Comparison of ENCODE assay signal across 20 cellular contexts in the genomic region with DNA sequence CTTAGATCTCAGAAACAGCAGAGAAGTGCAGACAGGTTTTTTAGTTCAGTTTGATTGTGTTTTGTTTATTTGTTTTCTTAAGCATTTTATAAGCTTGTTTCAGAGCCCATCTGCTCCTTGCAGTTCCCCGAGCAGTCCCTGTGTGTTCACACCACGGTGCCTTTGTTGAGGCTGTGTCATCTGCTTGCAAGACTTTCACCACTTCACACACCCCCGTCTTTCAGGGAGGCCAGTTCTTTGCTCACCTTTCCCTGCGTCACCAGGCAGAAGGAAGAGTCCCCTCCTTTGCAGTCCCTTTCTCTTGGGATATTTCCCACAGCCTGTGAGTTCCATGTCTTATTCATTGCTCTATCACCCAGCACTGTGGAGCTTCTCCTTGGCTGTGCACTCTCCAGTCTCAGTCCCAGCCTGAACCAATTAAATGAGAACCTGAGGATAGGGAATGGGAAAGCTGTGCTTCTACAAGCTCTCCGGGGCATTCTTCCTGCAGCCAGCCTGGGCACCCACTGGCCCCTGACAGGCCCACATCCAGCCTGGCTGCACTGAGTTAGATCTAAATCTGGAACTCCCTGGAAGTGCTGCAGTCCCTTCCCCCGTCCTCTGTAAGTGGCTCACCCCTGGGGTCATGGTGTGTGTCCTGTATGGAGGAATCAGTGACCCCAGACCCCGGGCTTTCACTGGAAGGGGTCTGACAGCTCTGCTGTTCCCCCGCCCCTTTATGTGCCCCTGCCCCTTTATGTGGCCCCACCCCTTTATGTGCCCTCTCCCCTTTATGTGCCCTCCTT. TPM values are rescaled to one million over a fixed set of nuclear protein-coding genes. Genes with fewer than 3 reads are reported as not detected.
DNase-seq lines count a peak whose midpoint lies in the region; ATAC-seq and TF ChIP-seq lines count a peak whose summit lies in the region.
"Had no signal": no experiment of that assay in that cellular context is flagged by ENCODE, and none has a peak within 500 bp of the region (broad histone marks: within the 10 kb centered on the region; RNA-seq: fewer than 3 reads in every experiment).

No MANE protein-coding gene starts in this region.

- no peaks in the 10 kb centered on the region for H3K9me3 Mint-ChIP-seq in activated CD8-positive, alpha-beta memory T cell treated with anti-CD3 and anti-CD28 coated beads, Interleukin-2, amount 10 ng/mL, durations not matched to agents 7 days and 5 days (ENCODE audit: low read depth)
- no peaks in the 10 kb centered on the region for H3K9me3 Mint-ChIP-seq in activated CD8-positive, alpha-beta T cell treated with anti-CD3 and anti-CD28 coated beads for 36 hours
- H3K9me3 Mint-ChIP-seq in glutamatergic neuron (ENCODE audit: unreplicated experiment), result peaks cover 7% of the 10 kb centered on the region
- H3K9me3 Mint-ChIP-seq in WTC11, result no peaks in the 10 kb centered on the region
- H3K9me3 Mint-ChIP-seq: activated T-helper 1 cell treated with anti-CD3 and anti-CD28 coated beads, Interleukin-12 subunit alpha, Interleukin-12 subunit beta, Interleukin-2, Interleukin-4 antibody, amounts not matched to agents 30 ng/mL and 10 ng/mL and 1 ng/mL, durations not matched to agents 14 hours and 24 hours and 36 hours; mesothelial cell of epicardium; stimulated activated naive CD8-positive, alpha-beta T cell treated with anti-CD3 and anti-CD28 coated beads, Interleukin-15, Interleukin-2, amounts not matched to agents 100 ng/mL and 50 ng/mL, for 24 hours had no signal

- H3K4me3 ChIP-seq in sigmoid colon, result no peak overlapping the region
- H3K4me3 ChIP-seq: A549, upper lobe of right lung had no signal

- TF ChIP-seq CTCF in activated CD8-positive, alpha-beta T cell treated with anti-CD3 and anti-CD28 coated beads for 36 hours (IDR thresholded peaks at IDR 0.05), result no peak
- TF ChIP-seq CTCF in glutamatergic neuron (IDR thresholded peaks at IDR 0.05; ENCODE audit: partially characterized antibody, unreplicated experiment), result no peak
- no peak for TF ChIP-seq CTCF in sigmoid colon (IDR thresholded peaks at IDR 0.05)
- TF ChIP-seq CTCF in WTC11 (IDR thresholded peaks at IDR 0.05), result no peak

- CTCF ChIA-PET in activated CD8-positive, alpha-beta memory T cell treated with anti-CD3 and anti-CD28 coated beads, Interleukin-2, amount 10 ng/mL, durations not matched to agents 7 days and 5 days (lab: Charles Lee), result interaction anchor here (1.3 to 1.9 kb wide), 3 partner anchors 54 to 159 kb away, joined by 3 to 15 read pairs (median 7); no protein-coding TSS in a partner anchor
- CTCF ChIA-PET in activated CD8-positive, alpha-beta T cell treated with anti-CD3 and anti-CD28 coated beads for 36 hours (lab: Charles Lee), result interaction anchor here (0.7 to 1.7 kb wide), 3 partner anchors 14 to 96 kb away, joined by 3 to 8 read pairs (median 5); no protein-coding TSS in a partner anchor
- CTCF ChIA-PET in WTC11 (lab: Charles Lee), result interaction anchor here (0.6 to 1.1 kb wide), 5 partner anchors 21 to 150 kb away, joined by 3 to 5 read pairs (median 3); no protein-coding TSS in a partner anchor

- H3K36me3 ChIP-seq in sigmoid colon, result no peaks in the 10 kb centered on the region
- H3K36me3 ChIP-seq: brain microvascular endothelial cell, upper lobe of right lung had no signal

- H3K9me3 ChIP-seq in sigmoid colon, result no peaks in the 10 kb centered on the region
- H3K9me3 ChIP-seq: A549, upper lobe of right lung had no signal

- no peak for TF ChIP-seq POLR2A in sigmoid colon (IDR thresholded peaks at IDR 0.05)

- ATAC-seq in activated CD8-positive, alpha-beta memory T cell treated with anti-CD3 and anti-CD28 coated beads, Interleukin-2, amount 10 ng/mL, durations not matched to agents 7 days and 5 days, result no peak
- ATAC-seq in activated CD8-positive, alpha-beta T cell treated with anti-CD3 and anti-CD28 coated beads for 36 hours, result peak; percentile 47
- ATAC-seq in GM18907 (IDR thresholded peaks at IDR 0.05; ENCODE audit: unreplicated experiment), result no peak
- ATAC-seq in WTC11, result no peak
- ATAC-seq: A549, upper lobe of right lung had no signal

- H3K27ac Mint-ChIP-seq in activated CD8-positive, alpha-beta memory T cell treated with anti-CD3 and anti-CD28 coated beads, Interleukin-2, amount 10 ng/mL, durations not matched to agents 7 days and 5 days, result peak overlapping the region; percentile 21
- no peak overlapping the region for H3K27ac Mint-ChIP-seq in activated CD8-positive, alpha-beta T cell treated with anti-CD3 and anti-CD28 coated beads for 36 hours
- H3K27ac Mint-ChIP-seq in glutamatergic neuron (ENCODE audit: unreplicated experiment), result peak overlapping the region; percentile 46
- no peak overlapping the region for H3K27ac Mint-ChIP-seq in WTC11
- H3K27ac Mint-ChIP-seq: activated naive CD8-positive, alpha-beta T cell; activated T-helper 1 cell treated with anti-CD3 and anti-CD28 coated beads, Interleukin-12 subunit alpha, Interleukin-12 subunit beta, Interleukin-2, Interleukin-4 antibody, amounts not matched to agents 30 ng/mL and 10 ng/mL and 1 ng/mL, durations not matched to agents 14 hours and 24 hours and 36 hours; mesothelial cell of epicardium; stimulated activated naive CD8-positive, alpha-beta T cell treated with anti-CD3 and anti-CD28 coated beads, Interleukin-15, Interleukin-2, amounts not matched to agents 100 ng/mL and 50 ng/mL, for 24 hours had no signal

- H3K4me1 ChIP-seq in sigmoid colon, result peaks cover 0 to 54% (median 32%) of the 10 kb centered on the region in 4 donors

- WGBS in sigmoid colon, 2 donors, result 70 to 80% methylated on average over 8 of the region's 8 CpGs

- H3K27ac ChIP-seq in substantia nigra (ENCODE audit: low read depth, low read length, poor library complexity, severe bottlenecking) (peak overlapping the region; percentile 81), sigmoid colon (no peak overlapping the region)
- H3K27ac ChIP-seq: A549, brain microvascular endothelial cell, upper lobe of right lung had no signal

- peaks cover 21% of the 10 kb centered on the region for H3K36me3 Mint-ChIP-seq in activated CD8-positive, alpha-beta memory T cell treated with anti-CD3 and anti-CD28 coated beads, Interleukin-2, amount 10 ng/mL, durations not matched to agents 7 days and 5 days
- peaks cover 1% of the 10 kb centered on the region for H3K36me3 Mint-ChIP-seq in activated CD8-positive, alpha-beta T cell treated with anti-CD3 and anti-CD28 coated beads for 36 hours (ENCODE audit: low read depth)
- H3K36me3 Mint-ChIP-seq in glutamatergic neuron (ENCODE audit: unreplicated experiment), result peaks cover 5% of the 10 kb centered on the region
- no peaks in the 10 kb centered on the region for H3K36me3 Mint-ChIP-seq in WTC11

- no peaks in the 10 kb centered on the region for H3K27me3 Mint-ChIP-seq in activated CD8-positive, alpha-beta memory T cell treated with anti-CD3 and anti-CD28 coated beads, Interleukin-2, amount 10 ng/mL, durations not matched to agents 7 days and 5 days
- H3K27me3 Mint-ChIP-seq in activated CD8-positive, alpha-beta T cell treated with anti-CD3 and anti-CD28 coated beads for 36 hours, result no peaks in the 10 kb centered on the region
- H3K27me3 Mint-ChIP-seq in glutamatergic neuron (ENCODE audit: unreplicated experiment), result no peaks in the 10 kb centered on the region
- peaks cover 9% of the 10 kb centered on the region for H3K27me3 Mint-ChIP-seq in WTC11 (ENCODE audit: low read depth)
- H3K27me3 Mint-ChIP-seq: activated naive CD8-positive, alpha-beta T cell; stimulated activated naive CD8-positive, alpha-beta T cell treated with anti-CD3 and anti-CD28 coated beads, Interleukin-15, Interleukin-2, amounts not matched to agents 100 ng/mL and 50 ng/mL, for 24 hours had no signal

- H3K27me3 ChIP-seq in sigmoid colon, result no peaks in the 10 kb centered on the region
- H3K27me3 ChIP-seq: brain microvascular endothelial cell, upper lobe of right lung had no signal

- no peak for TF ChIP-seq EP300 in sigmoid colon (IDR thresholded peaks at IDR 0.05)

- intact Hi-C loops in activated CD8-positive, alpha-beta T cell treated with anti-CD3 and anti-CD28 coated beads for 36 hours (cut with micrococcal nuclease), result no loop called here
- intact Hi-C loops in sigmoid colon (cut with DNase I), result no loop called here

- H3K4me1 Mint-ChIP-seq in activated CD8-positive, alpha-beta memory T cell treated with anti-CD3 and anti-CD28 coated beads, Interleukin-2, amount 10 ng/mL, durations not matched to agents 7 days and 5 days, result peaks cover 62% of the 10 kb centered on the region
- peaks cover 45% of the 10 kb centered on the region for H3K4me1 Mint-ChIP-seq in activated CD8-positive, alpha-beta T cell treated with anti-CD3 and anti-CD28 coated beads for 36 hours (ENCODE audit: low read depth)
- H3K4me1 Mint-ChIP-seq in glutamatergic neuron (ENCODE audit: low read depth, unreplicated experiment) (peaks cover 46% of the 10 kb centered on the region), WTC11 (peaks cover 17% of the 10 kb centered on the region)

- H3K4me3 Mint-ChIP-seq in activated CD8-positive, alpha-beta memory T cell treated with anti-CD3 and anti-CD28 coated beads, Interleukin-2, amount 10 ng/mL, durations not matched to agents 7 days and 5 days, result no peak overlapping the region
- H3K4me3 Mint-ChIP-seq in activated CD8-positive, alpha-beta T cell treated with anti-CD3 and anti-CD28 coated beads for 36 hours, result no peak overlapping the region
- no peak overlapping the region for H3K4me3 Mint-ChIP-seq in glutamatergic neuron (ENCODE audit: unreplicated experiment)
- no peak overlapping the region for H3K4me3 Mint-ChIP-seq in WTC11
- H3K4me3 Mint-ChIP-seq: activated naive CD8-positive, alpha-beta T cell; activated T-helper 1 cell treated with anti-CD3 and anti-CD28 coated beads, Interleukin-12 subunit alpha, Interleukin-12 subunit beta, Interleukin-2, Interleukin-4 antibody, amounts not matched to agents 30 ng/mL and 10 ng/mL and 1 ng/mL, durations not matched to agents 14 hours and 24 hours and 36 hours; mesothelial cell of epicardium; stimulated activated naive CD8-positive, alpha-beta T cell treated with anti-CD3 and anti-CD28 coated beads, Interleukin-15, Interleukin-2, amounts not matched to agents 100 ng/mL and 50 ng/mL, for 24 hours had no signal

- no peak for DNase-seq in activated CD8-positive, alpha-beta memory T cell treated with anti-CD3 and anti-CD28 coated beads, Interleukin-2, amount 10 ng/mL, durations not matched to agents 7 days and 5 days
- no peak for DNase-seq in activated CD8-positive, alpha-beta memory T cell treated with anti-CD3 and anti-CD28 coated beads, Interleukin-2, amount 50 U/mL, for 48 hours
- peak; percentile 55 for DNase-seq in activated CD8-positive, alpha-beta T cell treated with anti-CD3 and anti-CD28 coated beads for 36 hours
- DNase-seq in glutamatergic neuron (no peak), substantia nigra (lab: John Stamatoyannopoulos, UW) (peak in 1 of 49 donors; percentile 30), sigmoid colon (no peak), WTC11 (ENCODE audit: low spot score) (no peak)
- DNase-seq: brain microvascular endothelial cell, H7, NCI-H146, NCI-H2171 treated with DMSO at 0.1 percent for 48 hours, NCI-H748 treated with DMSO at 0.1 percent for 48 hours, SIG-M5, upper lobe of right lung had no signal

- POLR2A ChIA-PET in activated CD8-positive, alpha-beta T cell treated with anti-CD3 and anti-CD28 coated beads for 36 hours (lab: Charles Lee), result no interaction called here
- POLR2A ChIA-PET in WTC11 (lab: Charles Lee), result no interaction called here

RNA-seq across cellular contexts. Expression of gene MVB12B, which starts 5.5 kb away (rescaled TPM):
- 10 to 100 TPM; 39.2 to 57.0 TPM for total RNA-seq in activated CD8-positive, alpha-beta memory T cell treated with anti-CD3 and anti-CD28 coated beads, Interleukin-2, amount 10 ng/mL, durations not matched to agents 7 days and 5 days
- 1 to 10 TPM; 6.4 to 6.6 TPM for total RNA-seq in activated CD8-positive, alpha-beta T cell treated with anti-CD3 and anti-CD28 coated beads for 36 hours
- total RNA-seq in glutamatergic neuron (ENCODE audit: unreplicated experiment) (41.1 TPM), sigmoid colon (10 to 100 TPM; 12.2 to 14.4 (median 13.3) TPM), WTC11 (2021) (4.9 to 5.7 TPM (median 5.5 TPM) in 3 replicates)
- 1 to 10 TPM; 5.1 to 8.9 (median 6.0) TPM for polyA plus RNA-seq in sigmoid colon

Comparison
In these comparisons a context has a peak if more than half of its experiments do, and no peak if none do; other contexts are left out.
1. H3K27ac Mint-ChIP-seq: peak in activated CD8-positive, alpha-beta memory T cell treated with anti-CD3 and anti-CD28 coated beads, Interleukin-2, amount 10 ng/mL, durations not matched to agents 7 days and 5 days (single experiment) and glutamatergic neuron (single experiment); none in activated CD8-positive, alpha-beta T cell treated with anti-CD3 and anti-CD28 coated beads for 36 hours (single experiment) and WTC11 (single experiment).